ENCODE assay signal across 25 cellular contexts in genomic region chr6:132506869-132507813, GRCh38. TPM values are rescaled to one million over a fixed set of nuclear protein-coding genes. Genes with fewer than 3 reads are reported as not detected.
"Had no signal": no experiment of that assay in that cellular context is flagged by ENCODE, and none has a peak within 500 bp of the region (broad histone marks: within the 10 kb centered on the region; RNA-seq: fewer than 3 reads in every experiment).

No MANE protein-coding gene starts in this region.

- H3K4me3 ChIP-seq: cardiac muscle cell, pancreas, psoas muscle, right atrium auricular region, tibial artery had no signal

- H3K27me3 ChIP-seq: cardiac muscle cell, neutrophil, pancreas, right atrium auricular region, tibial artery had no signal

- H3K9me3 Mint-ChIP-seq: activated naive CD8-positive, alpha-beta T cell treated with anti-CD3 and anti-CD28 coated beads, Interleukin-2, amount 10 ng/mL, durations not matched to agents 7 days and 5 days; nephron; stimulated activated naive CD8-positive, alpha-beta T cell treated with anti-CD3 and anti-CD28 coated beads, Interleukin-15, amount 100 ng/mL, for 72 hours had no signal

- FAIRE-seq: endometrium, pancreas had no signal

- DNase-seq: activated CD4-positive, alpha-beta T cell treated with anti-CD3 and anti-CD28 coated beads for 4 hours; activated CD4-positive, alpha-beta T cell treated with anti-CD3 and anti-CD28 coated beads, Interleukin-2, amount 50 U/mL, for 48 hours; activated CD4-positive, CD25-positive, alpha-beta regulatory T cell; activated naive CD4-positive, alpha-beta T cell treated with Interleukin-2 at 50 U/mL for 16 hours; activated naive CD8-positive, alpha-beta T cell treated with anti-CD3 and anti-CD28 coated beads, Interleukin-2, amount 10 ng/mL, durations not matched to agents 7 days and 5 days; activated T-cell treated with anti-CD3 and anti-CD28 coated beads, Interleukin-2, amount 50 U/mL, for 48 hours; amygdala; foreskin fibroblast; hypothalamus; left ventricle myocardium superior; pancreas; psoas muscle; stimulated activated CD4-positive, alpha-beta T cell treated with anti-CD3 and anti-CD28 coated beads, Interleukin-12 subunit alpha, Interleukin-12 subunit beta, amount 100 ng/mL, for 4 hours; stimulated activated CD4-positive, alpha-beta T cell treated with anti-CD3 and anti-CD28 coated beads, Interleukin-4, amount 100 ng/mL, for 4 hours; stimulated activated naive CD8-positive, alpha-beta T cell treated with anti-CD3 and anti-CD28 coated beads, Interleukin-15, amount 100 ng/mL, for 72 hours; T-helper 1 cell; tibial artery had no signal

- H3K27ac Mint-ChIP-seq: activated naive CD8-positive, alpha-beta T cell treated with anti-CD3 and anti-CD28 coated beads, Interleukin-2, amount 10 ng/mL, durations not matched to agents 7 days and 5 days; nephron; stimulated activated naive CD8-positive, alpha-beta T cell treated with anti-CD3 and anti-CD28 coated beads, Interleukin-15, amount 100 ng/mL, for 72 hours had no signal

- H3K9me3 ChIP-seq: neutrophil, pancreas, psoas muscle, right atrium auricular region, tibial artery had no signal

- H3K4me3 Mint-ChIP-seq: activated naive CD8-positive, alpha-beta T cell treated with anti-CD3 and anti-CD28 coated beads, Interleukin-2, amount 10 ng/mL, durations not matched to agents 7 days and 5 days; nephron; stimulated activated naive CD8-positive, alpha-beta T cell treated with anti-CD3 and anti-CD28 coated beads, Interleukin-15, amount 100 ng/mL, for 72 hours had no signal

- ATAC-seq: left ventricle myocardium superior; pancreas; psoas muscle; stimulated activated naive CD8-positive, alpha-beta T cell treated with anti-CD3 and anti-CD28 coated beads, Interleukin-15, amount 100 ng/mL, for 72 hours had no signal

- H3K36me3 ChIP-seq: cardiac muscle cell had no signal

- H3K27me3 Mint-ChIP-seq: activated naive CD8-positive, alpha-beta T cell treated with anti-CD3 and anti-CD28 coated beads, Interleukin-2, amount 10 ng/mL, durations not matched to agents 7 days and 5 days; stimulated activated naive CD8-positive, alpha-beta T cell treated with anti-CD3 and anti-CD28 coated beads, Interleukin-15, amount 100 ng/mL, for 72 hours had no signal

- H3K27ac ChIP-seq: cardiac muscle cell, neutrophil, pancreas, psoas muscle, right atrium auricular region, tibial artery had no signal

RNA-seq across cellular contexts. Expression of gene TAAR9, which starts 30.9 kb away (rescaled TPM):
- total RNA-seq: activated naive CD8-positive, alpha-beta T cell treated with anti-CD3 and anti-CD28 coated beads, Interleukin-2, amount 10 ng/mL, durations not matched to agents 7 days and 5 days; cardiac muscle cell; cerebellum; fibroblast of lung; left ventricle myocardium superior; pancreas; psoas muscle; right atrium auricular region; ureter had no signal
- polyA plus RNA-seq: cardiac muscle cell, fibroblast of lung, pancreas, psoas muscle had no signal

RNA-seq across cellular contexts. Expression of gene TAAR8, which starts 45.3 kb away (rescaled TPM):
- total RNA-seq: activated naive CD8-positive, alpha-beta T cell treated with anti-CD3 and anti-CD28 coated beads, Interleukin-2, amount 10 ng/mL, durations not matched to agents 7 days and 5 days; cardiac muscle cell; cerebellum; fibroblast of lung; left ventricle myocardium superior; pancreas; psoas muscle; right atrium auricular region; ureter had no signal
- polyA plus RNA-seq: cardiac muscle cell, fibroblast of lung, pancreas, psoas muscle had no signal
